In the genomic region with DNA sequence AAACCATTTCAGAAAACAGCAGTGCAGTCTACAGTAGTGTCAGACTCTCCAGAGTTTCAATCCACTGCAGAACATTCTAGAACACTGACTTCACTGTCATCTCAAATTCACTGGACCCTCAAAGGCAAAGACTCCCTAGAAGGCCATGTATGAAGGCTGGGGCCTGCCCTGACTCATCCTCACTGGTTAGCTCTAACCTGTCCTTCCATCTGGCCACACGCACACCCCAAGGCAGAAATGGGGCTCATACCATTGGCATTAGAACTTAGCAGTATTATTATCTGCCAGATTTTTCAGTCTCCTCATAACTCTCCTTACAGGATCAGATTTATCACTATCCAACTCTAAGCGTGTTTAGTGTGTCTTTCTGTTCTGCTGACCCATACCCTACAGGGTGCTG, we compare ENCODE assay signal across 17 cellular contexts. TPM values are rescaled to one million over a fixed set of nuclear protein-coding genes. Genes with fewer than 3 reads are reported as not detected.
DNase-seq lines count a peak whose midpoint lies in the region; ATAC-seq and TF ChIP-seq lines count a peak whose summit lies in the region.
"Had no signal": no experiment of that assay in that cellular context is flagged by ENCODE, and none has a peak within 500 bp of the region (broad histone marks: within the 10 kb centered on the region; RNA-seq: fewer than 3 reads in every experiment).

No MANE protein-coding gene starts in this region.

- no peak overlapping the region for H3K9ac ChIP-seq in neural progenitor cell
- H3K9ac ChIP-seq: BLaER1 had no signal

- H3K4me1 ChIP-seq in neural progenitor cell, result no peaks in the 10 kb centered on the region
- H3K4me1 ChIP-seq: BLaER1 had no signal

- no peaks in the 10 kb centered on the region for H4K20me1 ChIP-seq in neural progenitor cell (ENCODE audit: low read depth)
- H4K20me1 ChIP-seq: BLaER1 had no signal

- no peaks in the 10 kb centered on the region for H3F3A ChIP-seq in neural progenitor cell (ENCODE audit: low read depth)

- H3K36me3 Mint-ChIP-seq in neural progenitor cell, result peaks cover 22% of the 10 kb centered on the region
- H3K36me3 Mint-ChIP-seq: CD4-positive, alpha-beta memory T cell had no signal

- no peaks in the 10 kb centered on the region for H3K79me2 ChIP-seq in neural progenitor cell (ENCODE audit: low read depth)

- H3K4me3 ChIP-seq in epithelial cell of esophagus (ENCODE audit: low read length) (no peak overlapping the region), neural progenitor cell (no peak overlapping the region)
- H3K4me3 ChIP-seq: BLaER1 had no signal

- peak; percentile 58 for DNase-seq in cardiac septum (ENCODE audit: low spot score)
- DNase-seq in left cardiac atrium, result no peak
- DNase-seq in epithelial cell of esophagus (ENCODE audit: low read depth), result peak; percentile 33
- no peak for DNase-seq in neural progenitor cell (ENCODE audit: low spot score)
- no peak for DNase-seq in NCI-H2171 treated with DMSO at 0.1 percent for 48 hours (lab: John Stamatoyannopoulos, UW)
- DNase-seq in NCI-H1417 treated with DMSO at 0.1 percent for 48 hours (lab: John Stamatoyannopoulos, UW), result no peak
- DNase-seq in T1000 (lab: John Stamatoyannopoulos, UW), result no peak
- DNase-seq: 8988T; CD4-positive, alpha-beta memory T cell; DMS153; DMS79; GDM1; GOT3; H9 had no signal

- H3K27ac Mint-ChIP-seq in neural progenitor cell, result peak overlapping the region; percentile 39
- H3K27ac Mint-ChIP-seq: CD14-positive monocyte; CD4-positive, alpha-beta memory T cell had no signal

- no peak for ATAC-seq in left cardiac atrium
- ATAC-seq: HepG2 had no signal

- peaks cover 12% of the 10 kb centered on the region for H3K4me1 Mint-ChIP-seq in neural progenitor cell
- H3K4me1 Mint-ChIP-seq: CD4-positive, alpha-beta memory T cell had no signal

- intact Hi-C loops in cardiac septum (cut with DNase I), result no loop called here
- intact Hi-C loops in left cardiac atrium (cut with DNase I), result no loop called here

- no peaks in the 10 kb centered on the region for H3K36me3 ChIP-seq in neural progenitor cell
- H3K36me3 ChIP-seq: BLaER1 had no signal

- H3K27me3 Mint-ChIP-seq in neural progenitor cell (ENCODE audit: insufficient read depth, low read depth), result peaks cover 4% of the 10 kb centered on the region

- H3K4me2 ChIP-seq in neural progenitor cell, result no peak overlapping the region
- H3K4me2 ChIP-seq: BLaER1 had no signal

- no peak overlapping the region for H3K4me3 Mint-ChIP-seq in neural progenitor cell
- H3K4me3 Mint-ChIP-seq: CD14-positive monocyte; CD4-positive, alpha-beta memory T cell; H9 had no signal

- H3K9me3 Mint-ChIP-seq in neural progenitor cell, result no peaks in the 10 kb centered on the region
- H3K9me3 Mint-ChIP-seq: CD4-positive, alpha-beta memory T cell; H9 had no signal

- H2AFZ ChIP-seq in neural progenitor cell (replicated peaks), result no peak overlapping the region

- H3K9me3 ChIP-seq in neural progenitor cell (ENCODE audit: low read depth), result no peaks in the 10 kb centered on the region
- H3K9me3 ChIP-seq: BLaER1 had no signal

- TF ChIP-seq CTCF in epithelial cell of esophagus (IDR thresholded peaks at IDR 0.05; ENCODE audit: insufficient read depth, low read depth, low read length, missing control alignments), result no peak
- no peak for TF ChIP-seq CTCF in neural progenitor cell (IDR thresholded peaks at IDR 0.05)

- H3K27me3 ChIP-seq in neural progenitor cell, result no peaks in the 10 kb centered on the region
- H3K27me3 ChIP-seq: BLaER1 had no signal

- no peak overlapping the region for H3K27ac ChIP-seq in neural progenitor cell
- H3K27ac ChIP-seq: BLaER1 had no signal

RNA-seq across cellular contexts. Expression of a gene that starts 20.4 kb away (rescaled TPM):
- total RNA-seq in cardiac septum (9.9 TPM), left cardiac atrium (10 to 100 TPM; 24.4 to 25.3 TPM), neural progenitor cell (ENCODE audit: low replicate concordance) (21.6 and 29.4 TPM in 2 replicates)
- total RNA-seq: CD4-positive, alpha-beta memory T cell had no signal

Comparison
In these comparisons a context has a peak if more than half of its experiments do, and no peak if none do; other contexts are left out.
1. DNase-seq: peak in cardiac septum (single experiment) and epithelial cell of esophagus (single experiment); none in left cardiac atrium (single experiment), neural progenitor cell (single experiment), NCI-H2171 treated with DMSO at 0.1 percent for 48 hours (single experiment), NCI-H1417 treated with DMSO at 0.1 percent for 48 hours (single experiment) and T1000 (single experiment).